In the genomic region with DNA sequence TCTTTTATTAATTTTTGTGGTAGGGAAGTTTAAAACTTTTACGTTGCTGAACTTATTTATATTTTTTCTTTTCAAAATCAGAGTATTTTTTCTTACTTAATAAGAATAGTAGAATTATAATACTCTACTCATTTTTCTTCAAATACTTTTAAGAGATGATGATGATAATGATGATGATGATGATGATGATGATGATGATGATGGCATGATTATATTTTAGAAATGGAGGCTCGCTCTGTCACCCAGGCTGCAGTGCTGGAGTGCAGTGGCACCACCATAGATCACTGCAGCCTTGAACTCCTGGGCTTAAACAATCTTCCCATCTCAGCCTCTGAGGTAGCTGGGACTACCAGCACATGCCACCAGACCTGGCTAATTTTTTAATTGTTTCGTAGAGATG, we compare ENCODE assay signal across 7 cellular contexts.
"Had no signal": no experiment of that assay in that cellular context is flagged by ENCODE, and none has a peak within 500 bp of the region (broad histone marks: within the 10 kb centered on the region; RNA-seq: fewer than 3 reads in every experiment).

No MANE protein-coding gene starts in this region.

- ATAC-seq: K562 had no signal

- DNase-seq: IMR-90, KBM-7, KG1 had no signal

- H3K4me2 ChIP-seq: KMS-11 had no signal

- H3K4me3 ChIP-seq: K562 had no signal

- FAIRE-seq: HTR-8/SVneo, K562 had no signal

- H3K27ac ChIP-seq: HL-60, KMS-11 had no signal

- H3K9ac ChIP-seq: KMS-11 had no signal
